In the genomic region with DNA sequence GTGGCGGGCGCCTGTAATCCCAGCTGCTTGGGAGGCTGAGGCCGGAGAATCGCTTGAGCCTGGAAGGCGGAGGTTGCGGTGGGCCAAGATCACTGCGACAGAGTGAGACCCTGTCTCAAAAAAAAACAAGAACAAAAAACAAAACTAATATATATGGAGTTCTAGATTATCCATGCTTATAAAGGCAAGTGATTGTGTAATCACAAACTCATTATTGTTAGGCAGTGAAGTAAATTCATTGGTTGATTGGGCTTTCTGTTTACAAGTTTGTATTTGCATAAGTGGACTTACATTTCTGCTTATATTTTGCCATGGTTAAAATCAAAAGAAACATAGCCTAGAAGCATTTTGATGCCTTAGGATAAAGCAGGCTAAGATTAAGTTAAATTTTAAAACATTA, we compare ENCODE assay signal across 23 cellular contexts. TPM values are rescaled to one million over a fixed set of nuclear protein-coding genes. Genes with fewer than 3 reads are reported as not detected.
DNase-seq lines count a peak whose midpoint lies in the region; ATAC-seq and TF ChIP-seq lines count a peak whose summit lies in the region.
"Had no signal": no experiment of that assay in that cellular context is flagged by ENCODE, and none has a peak within 500 bp of the region (broad histone marks: within the 10 kb centered on the region; RNA-seq: fewer than 3 reads in every experiment).

No MANE protein-coding gene starts in this region.

- H3K27me3 ChIP-seq in KMS-11 (ENCODE audit: insufficient read depth, low read depth), result no peaks in the 10 kb centered on the region
- no peaks in the 10 kb centered on the region for H3K27me3 ChIP-seq in adipocyte (replicated peaks; ENCODE audit: control insufficient read depth, insufficient read depth, low read length)
- no peaks in the 10 kb centered on the region for H3K27me3 ChIP-seq in psoas muscle (ENCODE audit: insufficient read depth in 3 of 3, low read length in 2 of 3)
- H3K27me3 ChIP-seq: heart right ventricle, sigmoid colon, testis had no signal

- H3K4me1 ChIP-seq in ES-I3 (ENCODE audit: insufficient read depth, low read length) (peaks cover 21% of the 10 kb centered on the region; the same call in 1 of the 2 replicates), KMS-11 (ENCODE audit: low read depth, poor library complexity, severe bottlenecking) (peaks cover 19% of the 10 kb centered on the region), adipocyte (ENCODE audit: control insufficient read depth, insufficient read depth, low read length) (peaks cover 12% of the 10 kb centered on the region), psoas muscle (peaks cover 22% of the 10 kb centered on the region)

- peak overlapping the region; percentile 89 for H3K4me2 ChIP-seq in KMS-11

- peaks cover 10% of the 10 kb centered on the region for H4K20me1 ChIP-seq in KMS-11 (ENCODE audit: insufficient read depth)

- no peak overlapping the region for H3K4me3 ChIP-seq in KMS-11 (IDR thresholded peaks at IDR 0.05; ENCODE audit: insufficient read depth, low read depth, low read length)
- H3K4me3 ChIP-seq in adipocyte (ENCODE audit: low read length), result peak overlapping the region; percentile 93
- H3K4me3 ChIP-seq in psoas muscle, result no peak overlapping the region
- H3K4me3 ChIP-seq: sigmoid colon, testis had no signal

- H3K36me3 ChIP-seq in ES-I3 (ENCODE audit: insufficient read depth, low read length), result no peaks in the 10 kb centered on the region
- no peaks in the 10 kb centered on the region; the same call in 1 of the 2 replicates for H3K36me3 ChIP-seq in KMS-11 (ENCODE audit: insufficient read depth)
- no peaks in the 10 kb centered on the region for H3K36me3 ChIP-seq in adipocyte (ENCODE audit: control insufficient read depth, insufficient read depth, low read length, severe bottlenecking)
- peaks cover 0 to 6% of the 10 kb centered on the region in 2 donors for H3K36me3 ChIP-seq in psoas muscle (ENCODE audit: insufficient read depth in 1 of 2, low read depth in 1 of 2)
- H3K36me3 ChIP-seq: sigmoid colon had no signal

- WGBS in psoas muscle, 3 donors, result 95 to 96% (median 95%) methylated on average over 7 of the region's 7 CpGs

- peaks cover 34% of the 10 kb centered on the region for H3K79me2 ChIP-seq in KMS-11 (ENCODE audit: insufficient read depth, low read depth)

- H2AFZ ChIP-seq in KMS-11 (ENCODE audit: low read depth), result no peak overlapping the region

- DNase-seq in adipocyte (ENCODE audit: low read depth), result no peak
- DNase-seq in psoas muscle, result no peak
- no peak for DNase-seq in NCI-H1694 treated with DMSO at 0.1 percent for 48 hours (lab: John Stamatoyannopoulos, UW)
- no peak for DNase-seq in stimulated activated CD4-positive, alpha-beta T cell treated with anti-CD3 and anti-CD28 coated beads, Interleukin-1b, Interleukin-23, amount 100 ng/mL, for 48 hours
- DNase-seq: activated CD8-positive, alpha-beta memory T cell treated with anti-CD3 and anti-CD28 coated beads for 24 hours; activated effector memory CD4-positive, alpha-beta T cell treated with anti-CD3 and anti-CD28 coated beads, Interleukin-2, amount 50 U/mL, for 16 hours; activated naive CD8-positive, alpha-beta T cell treated with anti-CD3 and anti-CD28 coated beads for 36 hours; caudate nucleus; CD4-positive, alpha-beta memory T cell; cortex of kidney; effector memory CD8-positive, alpha-beta T cell; foreskin fibroblast; HCEC 1CT; heart right ventricle; NCI-H1930; posterior cingulate gyrus; sigmoid colon; stimulated activated naive CD4-positive, alpha-beta T cell treated with Interleukin-2 at 50 U/mL for 16 hours; testis had no signal

- peak overlapping the region; percentile 99 for H3K27ac ChIP-seq in KMS-11
- peak overlapping the region; percentile 100 for H3K27ac ChIP-seq in psoas muscle
- H3K27ac ChIP-seq: SK-N-MC had no signal

- no peak for ATAC-seq in psoas muscle
- ATAC-seq in GM18502 (IDR thresholded peaks at IDR 0.05; ENCODE audit: poor library complexity, unreplicated experiment), result no peak
- ATAC-seq: effector memory CD8-positive, alpha-beta T cell; heart right ventricle had no signal

- H3K9ac ChIP-seq in ES-I3 (ENCODE audit: low read depth, low read length) (peak overlapping the region; percentile 93; the same call in 1 of the 2 replicates), KMS-11 (no peak overlapping the region), adipocyte (ENCODE audit: low read length) (no peak overlapping the region)

- intact Hi-C loops in psoas muscle (cut with DNase I), result loop anchor here in 1 of 2 donors (2.0 to 5.0 kb wide), 3 partner anchors 39 to 328 kb away; a partner anchor contains a TSS

- H3K9me3 ChIP-seq in ES-I3 (ENCODE audit: control insufficient read depth, insufficient read depth, low read length) (no peaks in the 10 kb centered on the region), adipocyte (ENCODE audit: control insufficient read depth, low read length) (no peaks in the 10 kb centered on the region), psoas muscle (no peaks in the 10 kb centered on the region)
- H3K9me3 ChIP-seq: heart right ventricle, sigmoid colon, testis had no signal

- no peak for TF ChIP-seq CTCF in KMS-11 (conservative IDR thresholded peaks at IDR 0.05; ENCODE audit: low read depth, low read length)
- no peak for TF ChIP-seq CTCF in psoas muscle (IDR thresholded peaks at IDR 0.05)

RNA-seq across cellular contexts. Expression of a gene that starts 2.5 kb away (rescaled TPM):
- 100 to 1,000 TPM; 221 to 367 (median 346) TPM for total RNA-seq in psoas muscle
- polyA plus RNA-seq in psoas muscle, result 100 to 1,000 TPM; 239 to 629 (median 498) TPM

RNA-seq across cellular contexts. Expression of a gene that starts 39.0 kb away (rescaled TPM):
- total RNA-seq in psoas muscle, result 10 to 100 TPM in 2 of 4 donors, 1 to 10 TPM in 2; 6.2 to 13.0 (median 9.1) TPM
- 10 to 100 TPM; 11.4 to 19.3 (median 15.7) TPM for polyA plus RNA-seq in psoas muscle
